In the genomic region with DNA sequence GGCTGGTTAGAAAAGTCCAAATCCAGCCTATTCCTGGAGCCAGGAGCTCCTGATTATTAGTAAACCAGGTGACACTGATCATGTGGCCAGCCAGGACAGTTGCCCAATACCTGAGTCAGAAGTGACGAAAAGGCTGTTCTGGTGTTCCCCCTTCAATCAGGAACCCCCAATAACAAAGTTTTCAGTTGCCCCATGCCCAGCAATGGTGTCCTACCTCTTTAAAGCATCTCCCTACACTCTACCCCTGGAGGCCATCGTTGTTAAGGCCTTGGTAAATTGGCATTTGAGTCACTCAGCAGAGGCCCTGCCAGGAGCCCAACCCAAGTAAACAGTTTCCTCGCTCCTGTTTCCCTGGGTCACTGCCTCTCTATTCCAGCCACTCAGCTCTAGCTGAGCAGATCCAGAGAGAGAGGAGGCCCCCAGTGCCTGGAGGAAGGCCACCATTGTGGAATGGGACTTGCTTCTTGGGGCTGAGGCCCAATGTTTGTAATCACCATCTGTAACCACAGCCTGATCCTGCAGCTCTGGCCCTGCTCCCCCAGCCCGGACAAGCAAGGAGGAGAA, we compare ENCODE assay signal across 6 cellular contexts.
DNase-seq lines count a peak whose midpoint lies in the region; TF ChIP-seq lines count a peak whose summit lies in the region.

No MANE protein-coding gene starts in this region.

- no peaks in the 10 kb centered on the region for H3K27me3 ChIP-seq in HUES48 (ENCODE audit: control insufficient read depth, insufficient read depth, low read length)

- H3K27ac ChIP-seq in HUES48 (ENCODE audit: low read depth, low read length) (peak overlapping the region; percentile 76), coronary artery (peak overlapping the region; percentile 26 to 86)

- POLR2A ChIA-PET in GM10248 (lab: Yijun Ruan, JAX), result interaction anchor here (0.6 kb wide), 1 partner anchor 22 kb away, joined by 4 read pairs; no protein-coding TSS in a partner anchor

- H3K4me3 ChIP-seq in HUES48 (ENCODE audit: low read depth, low read length) (no peak overlapping the region), coronary artery (no peak overlapping the region)

- no peak for TF ChIP-seq CTCF in coronary artery (IDR thresholded peaks at IDR 0.05)
- TF ChIP-seq CTCF in GM10248 (IDR thresholded peaks at IDR 0.05; ENCODE audit: control extremely low read depth, extremely low read depth, low read depth, missing control alignments), result no peak

- no peak for DNase-seq in coronary artery (ENCODE audit: low spot score)
- DNase-seq in pons (ENCODE audit: low spot score), result peak; percentile 55
- no peak for DNase-seq in HUDEP-2 (lab: John Stamatoyannopoulos, UW; ENCODE audit: unreplicated experiment in 76 of 76)
- DNase-seq in glomerular visceral epithelial cell (ENCODE audit: extremely low spot score), result no peak
- DNase-seq in GM10248 (ENCODE audit: extremely low spot score), result no peak

- peak overlapping the region; percentile 11; the same call in 1 of the 2 replicates for H3K9ac ChIP-seq in HUES48 (ENCODE audit: low read depth, low read length)

- no peaks in the 10 kb centered on the region for H3K9me3 ChIP-seq in HUES48 (ENCODE audit: control insufficient read depth, insufficient read depth, low read length)

- CTCF ChIA-PET in GM10248 (lab: Yijun Ruan, JAX), result interaction anchor here (1.1 to 1.5 kb wide), 3 partner anchors 21 to 276 kb away, joined by 3 read pairs; no protein-coding TSS in a partner anchor

- peaks cover 20% of the 10 kb centered on the region for H3K4me1 ChIP-seq in HUES48 (ENCODE audit: control insufficient read depth, insufficient read depth, low read length)

- H3K36me3 ChIP-seq in HUES48 (ENCODE audit: control insufficient read depth, insufficient read depth, low read length), result peaks cover 59% of the 10 kb centered on the region
